15 cellular contexts compared by ENCODE assay signal in genomic region chr15:96366526-96366877, GRCh38. TPM values are rescaled to one million over a fixed set of nuclear protein-coding genes. Genes with fewer than 3 reads are reported as not detected.
"Had no signal": no experiment of that assay in that cellular context is flagged by ENCODE, and none has a peak within 500 bp of the region (broad histone marks: within the 10 kb centered on the region; RNA-seq: fewer than 3 reads in every experiment).

No MANE protein-coding gene starts in this region.

- H3K4me1 Mint-ChIP-seq: memory B cell; stimulated activated memory B cell treated with anti-CD40 and anti-IgM and Interleukin-4, amounts not matched to agents 10 μg/mL and 1 μg/mL and 100 μg/mL, for 72 hours had no signal

- H3K9me3 ChIP-seq: esophagus squamous epithelium, left lung, neutrophil, transverse colon had no signal

- H3K27ac Mint-ChIP-seq: activated CD4-positive, alpha-beta memory T cell treated with anti-CD3 and anti-CD28 coated beads for 36 hours; activated naive CD8-positive, alpha-beta T cell; memory B cell; stimulated activated memory B cell treated with anti-CD40 and anti-IgM and Interleukin-4, amounts not matched to agents 10 μg/mL and 1 μg/mL and 100 μg/mL, for 72 hours; T-helper 2 cell treated with Interferon-gamma antibody and Interleukin-4, amounts not matched to agents 5 μg/mL and 100 μg/mL, for 36 hours had no signal

- H3K4me3 Mint-ChIP-seq: activated CD4-positive, alpha-beta memory T cell treated with anti-CD3 and anti-CD28 coated beads for 36 hours; activated naive CD8-positive, alpha-beta T cell; memory B cell; stimulated activated memory B cell treated with anti-CD40 and anti-IgM and Interleukin-4, amounts not matched to agents 10 μg/mL and 1 μg/mL and 100 μg/mL, for 72 hours; T-helper 2 cell treated with Interferon-gamma antibody and Interleukin-4, amounts not matched to agents 5 μg/mL and 100 μg/mL, for 36 hours had no signal

- H3K36me3 ChIP-seq: esophagus squamous epithelium, left lung, neutrophil, transverse colon had no signal

- H3K27ac ChIP-seq: esophagus squamous epithelium, left lung, neutrophil, transverse colon had no signal

- H3K4me3 ChIP-seq: esophagus squamous epithelium, left lung, transverse colon had no signal

- H3K9me3 Mint-ChIP-seq: stimulated activated memory B cell treated with anti-CD40 and anti-IgM and Interleukin-4, amounts not matched to agents 10 μg/mL and 1 μg/mL and 100 μg/mL, for 72 hours; T-helper 2 cell treated with Interferon-gamma antibody and Interleukin-4, amounts not matched to agents 5 μg/mL and 100 μg/mL, for 36 hours had no signal

- H3K4me1 ChIP-seq: esophagus squamous epithelium, left lung, transverse colon had no signal

- ATAC-seq: left lung; stimulated activated memory B cell treated with anti-CD40 and anti-IgM and Interleukin-4, amounts not matched to agents 10 μg/mL and 1 μg/mL and 100 μg/mL, for 72 hours had no signal

- H3K36me3 Mint-ChIP-seq: activated naive CD8-positive, alpha-beta T cell; memory B cell; stimulated activated memory B cell treated with anti-CD40 and anti-IgM and Interleukin-4, amounts not matched to agents 10 μg/mL and 1 μg/mL and 100 μg/mL, for 72 hours had no signal

- DNase-seq: activated CD4-positive, alpha-beta memory T cell treated with anti-CD3 and anti-CD28 coated beads for 36 hours; activated CD4-positive, CD25-positive, alpha-beta regulatory T cell treated with anti-CD3 and anti-CD28 coated beads, Interleukin-2, amount 50 U/mL, for 72 hours; activated gamma-delta T cell; activated T-cell treated with anti-CD3 and anti-CD28 coated beads, Interleukin-2, amount 50 U/mL, for 48 hours; anterior cingulate cortex; esophagus squamous epithelium; right cardiac atrium; SW 1271; transverse colon had no signal

RNA-seq across cellular contexts. Expression of gene NR2F2, which starts 36.0 kb away (rescaled TPM):
- total RNA-seq: activated CD4-positive, alpha-beta memory T cell treated with anti-CD3 and anti-CD28 coated beads for 36 hours had no signal
